1 cellular context compared by ENCODE assay signal in genomic region chr20:17850674-17851006, GRCh38.
TF ChIP-seq lines count a peak whose summit lies in the region.

No MANE protein-coding gene starts in this region.

TF ChIP-seq in IMR-90, 13 proteins besides CTCF, POLR2A, EP300 and RAD21:
- no peak for TF ChIP-seq MAFK (IDR thresholded peaks at IDR 0.05; ENCODE audit: low read depth, low read length)
- no peak for TF ChIP-seq FOS (IDR thresholded peaks at IDR 0.05; ENCODE audit: low read depth, low read length)
- TF ChIP-seq NFE2L2 (IDR thresholded peaks at IDR 0.05; ENCODE audit: low read depth, low read length), result no peak
- TF ChIP-seq MAZ (IDR thresholded peaks at IDR 0.05; ENCODE audit: borderline replicate concordance, low read depth, low read length), result no peak
- no peak for TF ChIP-seq MXI1 (IDR thresholded peaks at IDR 0.05; ENCODE audit: borderline replicate concordance, low read depth, low read length)
- no peak for TF ChIP-seq CHD1 (IDR thresholded peaks at IDR 0.05; ENCODE audit: low read depth, low read length)
- TF ChIP-seq CEBPB (IDR thresholded peaks at IDR 0.05; ENCODE audit: low read depth, low read length), result no peak
- no peak for TF ChIP-seq ELK1 (IDR thresholded peaks at IDR 0.05; ENCODE audit: borderline replicate concordance, low read depth, low read length)
